ENCODE assay signal across 24 cellular contexts in genomic region chr2:237913193-237913917, GRCh38. TPM values are rescaled to one million over a fixed set of nuclear protein-coding genes. Genes with fewer than 3 reads are reported as not detected.
"Had no signal": no experiment of that assay in that cellular context is flagged by ENCODE, and none has a peak within 500 bp of the region (broad histone marks: within the 10 kb centered on the region; RNA-seq: fewer than 3 reads in every experiment).

No MANE protein-coding gene starts in this region.

- H3K36me3 ChIP-seq: brain microvascular endothelial cell, neutrophil, WERI-Rb-1 had no signal

- DNase-seq: activated CD4-positive, alpha-beta T cell treated with anti-CD3 and anti-CD28 coated beads for 48 hours; activated CD4-positive, alpha-beta T cell treated with anti-CD3 and anti-CD28 coated beads, Interleukin-2, amount 50 U/mL, for 48 hours; activated CD8-positive, alpha-beta memory T cell treated with anti-CD3 and anti-CD28 coated beads, Interleukin-2, amount 50 U/mL, for 48 hours; activated T-cell treated with anti-CD3 and anti-CD28 coated beads, Interleukin-2, amount 50 U/mL, for 24 hours; brain microvascular endothelial cell; cortex of kidney; foreskin fibroblast; hippocampal formation; kidney; left colon; naive B cell; nephron progenitor cell; stimulated activated CD4-positive, alpha-beta T cell treated with anti-CD3 and anti-CD28 coated beads, Interleukin-15, amount 100 ng/mL, for 24 hours; stimulated activated CD4-positive, alpha-beta T cell treated with anti-CD3 and anti-CD28 coated beads, Interleukin-2, amount 100 ng/mL, for 24 hours; stimulated activated naive CD4-positive, alpha-beta T cell treated with Interleukin-2 at 50 U/mL for 16 hours; SW 1271; T-helper 17 cell; T1000; WERI-Rb-1 had no signal

- H3K27me3 ChIP-seq: brain microvascular endothelial cell, neutrophil had no signal

- H3K27ac ChIP-seq: brain microvascular endothelial cell, neutrophil, WERI-Rb-1 had no signal

- FAIRE-seq: astrocyte, endothelial cell of umbilical vein, kidney had no signal

- H3K4me2 ChIP-seq: smooth muscle cell had no signal

- H3K9me3 ChIP-seq: neutrophil had no signal

- ATAC-seq: activated CD4-positive, CD25-positive, alpha-beta regulatory T cell treated with anti-CD3 and anti-CD28 coated beads, Interleukin-2, amount 50 U/mL, for 24 hours; left colon; T-helper 17 cell had no signal

- H3K4me3 ChIP-seq: smooth muscle cell had no signal

RNA-seq across cellular contexts. Expression of gene RAMP1, which starts 53.9 kb away (rescaled TPM):
- total RNA-seq: endothelial cell of umbilical vein had no signal
